Comparison of ENCODE assay signal across 24 cellular contexts in the genomic region with DNA sequence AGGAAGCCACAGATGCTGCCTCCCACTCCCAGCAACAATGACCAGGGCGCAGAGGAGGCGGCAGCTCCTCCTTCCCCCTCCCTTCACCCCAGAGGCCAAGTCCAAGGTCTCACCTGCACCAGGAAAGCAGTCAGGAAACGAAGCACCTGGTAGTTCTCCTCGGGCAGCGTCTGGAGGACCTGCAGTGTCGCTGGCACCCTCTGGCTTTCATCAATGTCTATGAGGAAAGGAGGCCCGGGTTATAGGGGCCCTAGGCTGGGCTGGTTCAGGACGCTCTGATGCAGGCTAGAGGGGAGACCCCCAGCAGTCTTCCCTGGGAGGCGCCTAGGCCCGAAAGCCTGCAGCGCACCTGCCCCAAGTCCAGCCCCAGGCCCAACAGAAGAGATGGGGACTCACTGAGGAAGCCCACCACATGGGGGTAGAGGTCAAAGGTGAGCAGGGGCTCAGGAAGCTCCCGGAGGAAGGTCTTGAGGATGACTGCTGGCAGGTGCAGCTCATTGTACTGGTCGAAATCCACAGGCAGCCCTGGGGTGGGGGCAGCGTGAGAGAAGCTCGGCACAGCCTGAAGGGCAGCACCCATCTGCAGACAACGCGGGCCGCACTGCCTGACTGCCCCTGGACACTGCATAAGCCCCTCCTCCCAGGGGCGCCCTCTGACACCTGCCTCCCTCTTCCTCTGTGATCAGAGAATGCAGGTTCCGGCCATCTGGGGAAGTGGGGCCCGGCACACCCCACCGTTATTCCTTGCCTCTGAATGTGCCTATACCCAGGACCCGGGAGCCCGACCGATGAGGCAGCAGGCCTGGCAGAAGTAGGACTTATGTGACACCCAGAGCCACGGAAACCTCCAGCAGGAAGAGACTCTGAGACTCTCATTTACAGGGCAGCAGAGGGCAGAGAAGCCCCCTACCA. TPM values are rescaled to one million over a fixed set of nuclear protein-coding genes. Genes with fewer than 3 reads are reported as not detected.
A peak's percentile ranks its signal among the peaks of the same experiment; 100 is the strongest.
DNase-seq lines count a peak whose midpoint lies in the region; ATAC-seq, FAIRE-seq and TF ChIP-seq lines count a peak whose summit lies in the region.
"Had no signal": no experiment of that assay in that cellular context is flagged by ENCODE, and none has a peak within 500 bp of the region (broad histone marks: within the 10 kb centered on the region; RNA-seq: fewer than 3 reads in every experiment).

No MANE protein-coding gene starts in this region.

- H3K4me1 Mint-ChIP-seq in Caco-2 (ENCODE audit: low read depth, unreplicated experiment) (peaks cover 11% of the 10 kb centered on the region), immature natural killer cell (peaks cover 26 to 27% of the 10 kb centered on the region in 2 donors)

- no TSS peak for BruUV-seq in Caco-2 (replicated peaks; lab: Mats Ljungman, UMichigan)

- H3K9ac ChIP-seq in BLaER1, result no peak overlapping the region
- H3K9ac ChIP-seq: GM23248 had no signal

- DNase-seq in Caco-2 (no peak), dorsolateral prefrontal cortex (peak in 1 of 10 donors; percentile 16), small intestine (peak; percentile 56), LoVo (ENCODE audit: low spot score) (no peak), omental fat pad (ENCODE audit: low spot score) (no peak), immature natural killer cell (no peak)
- DNase-seq: Calu3; CD4-positive, alpha-beta memory T cell; DMS153; GM23248; Karpas-422; NCI-H1417; NCI-H1694 treated with DMSO at 0.1 percent for 48 hours; NCI-H2081 treated with DMSO at 0.1 percent for 48 hours; NCI-H446; NCI-H526 treated with DMSO at 0.1 percent for 48 hours; SHP77 had no signal

- H3K27ac ChIP-seq in BLaER1 (0 out of 2 replicates have a peak overlapping the region, but pooled peaks have one; percentile 13), dorsolateral prefrontal cortex (peak overlapping the region in 37 of 59 donors; percentile 11 to 96 (median 64)), small intestine (ENCODE audit: low read depth in 1 of 2, low read length in 1 of 2) (no peak overlapping the region)

- no peaks in the 10 kb centered on the region for H3K9me3 ChIP-seq in BLaER1
- H3K9me3 ChIP-seq in Caco-2, result no peaks in the 10 kb centered on the region
- no peaks in the 10 kb centered on the region for H3K9me3 ChIP-seq in small intestine (ENCODE audit: control insufficient read depth, low read depth)
- H3K9me3 ChIP-seq: HAP-1 had no signal

- H3K36me3 Mint-ChIP-seq in Caco-2 (ENCODE audit: insufficient read depth, unreplicated experiment) (peaks cover 41% of the 10 kb centered on the region), immature natural killer cell (peaks cover 0 to 18% (median 16%) of the 10 kb centered on the region in 3 donors)

- POLR2A ChIA-PET in Caco-2 (lab: Charles Lee), result no interaction called here

- H3K9me3 Mint-ChIP-seq in Caco-2 (ENCODE audit: unreplicated experiment) (no peaks in the 10 kb centered on the region), immature natural killer cell (no peaks in the 10 kb centered on the region)
- H3K9me3 Mint-ChIP-seq: CD4-positive, alpha-beta memory T cell had no signal

- CTCF ChIA-PET in Caco-2 (lab: Charles Lee), result no interaction called here

- ATAC-seq in omental fat pad (ENCODE audit: low FRiP score), result no peak

- H3K27ac Mint-ChIP-seq in Caco-2 (ENCODE audit: unreplicated experiment) (peak overlapping the region; percentile 31), immature natural killer cell (peak overlapping the region in 1 of 6 donors; percentile 29)

- H3K4me3 Mint-ChIP-seq in Caco-2 (ENCODE audit: unreplicated experiment) (no peak overlapping the region), immature natural killer cell (no peak overlapping the region)

- H3K36me3 ChIP-seq in BLaER1, result peaks cover 62% of the 10 kb centered on the region
- H3K36me3 ChIP-seq in Caco-2 (ENCODE audit: control insufficient read depth, insufficient read depth, low read length), result peaks cover 3% of the 10 kb centered on the region; the same call in 1 of the 2 replicates
- peaks cover 19 to 26% of the 10 kb centered on the region in 2 donors for H3K36me3 ChIP-seq in small intestine (ENCODE audit: control insufficient read depth in 2 of 2, insufficient read depth in 2 of 2, low read length in 2 of 2)

- no peaks in the 10 kb centered on the region for H4K20me1 ChIP-seq in BLaER1

- WGBS in small intestine, 3 donors, result 45 to 79% (median 55%) methylated on average over 24 to 26 of the region's 26 CpGs

- intact Hi-C loops in Caco-2 (cut with micrococcal nuclease; ENCODE audit: unreplicated experiment), result no loop called here
- intact Hi-C loops in dorsolateral prefrontal cortex (cut with DNase I), result no loop called here

- H3K4me1 ChIP-seq in BLaER1 (peaks cover 46% of the 10 kb centered on the region), Caco-2 (peaks cover 14% of the 10 kb centered on the region), small intestine (ENCODE audit: control insufficient read depth in 2 of 2, insufficient read depth in 1 of 2, low read depth in 1 of 2, low read length in 1 of 2) (peaks cover 0 to 10% of the 10 kb centered on the region in 2 donors)
- H3K4me1 ChIP-seq: HAP-1 had no signal

- H3K4me3 ChIP-seq in BLaER1 (no peak overlapping the region), Caco-2 (ENCODE audit: low read depth, low read length) (no peak overlapping the region), dorsolateral prefrontal cortex (no peak overlapping the region), small intestine (ENCODE audit: low read depth in 1 of 2, low read length in 2 of 2) (no peak overlapping the region)
- H3K4me3 ChIP-seq: GM23248, HAP-1 had no signal

- H3K27me3 Mint-ChIP-seq in Caco-2 (ENCODE audit: insufficient read depth, unreplicated experiment), result no peaks in the 10 kb centered on the region
- H3K27me3 Mint-ChIP-seq in immature natural killer cell (ENCODE audit: low read depth in 3 of 3), result peaks cover 2 to 8% (median 2%) of the 10 kb centered on the region in 3 donors
- H3K27me3 Mint-ChIP-seq: CD4-positive, alpha-beta memory T cell had no signal

- no peak for TF ChIP-seq CTCF in Caco-2 (IDR thresholded peaks at IDR 0.05; ENCODE audit: insufficient read depth in 1 of 2, low read depth in 1 of 2, low read length in 1 of 2, severe bottlenecking in 1 of 2, unreplicated experiment in 1 of 2)
- no peak for TF ChIP-seq CTCF in dorsolateral prefrontal cortex (IDR thresholded peaks at IDR 0.05 in 54 of 56, conservative IDR thresholded peaks at IDR 0.05 in 2 of 56; ENCODE audit: low read depth in 1 of 56, partially characterized antibody in 56 of 56)
- no peak for TF ChIP-seq CTCF in omental fat pad (IDR thresholded peaks at IDR 0.05)

- H3K27me3 ChIP-seq in BLaER1 (no peaks in the 10 kb centered on the region), Caco-2 (replicated peaks; ENCODE audit: control insufficient read depth, insufficient read depth, low read length) (no peaks in the 10 kb centered on the region), dorsolateral prefrontal cortex (no peaks in the 10 kb centered on the region), small intestine (ENCODE audit: control insufficient read depth in 2 of 2, insufficient read depth in 2 of 2, low read length in 2 of 2) (no peaks in the 10 kb centered on the region)

- H3K4me2 ChIP-seq in BLaER1, result no peak overlapping the region

- no peak for FAIRE-seq in small intestine (lab: Jason Lieb, UNC)
- FAIRE-seq: G401.6, GM12892, GM18507 had no signal

RNA-seq across cellular contexts. Expression of a gene that starts 20.9 kb away (rescaled TPM):
- total RNA-seq in Caco-2 (2022) (67.1 and 73.0 TPM in 2 replicates), dorsolateral prefrontal cortex (100 to 1,000 TPM in 13 of 120 experiments, 10 to 100 TPM in 107; 52.6 to 143 (median 80.0) TPM), omental fat pad (10 to 100 TPM; 34.6 to 69.2 (median 42.6) TPM)
- polyA plus RNA-seq in small intestine (10 to 100 TPM; 18.6 to 29.6 (median 22.4) TPM), immature natural killer cell (100 to 1,000 TPM in 1 of 3 donors, 10 to 100 TPM in 2; 38.6 to 104 (median 60.4) TPM)

RNA-seq across cellular contexts. Expression of a gene that starts 21.3 kb away (rescaled TPM):
- total RNA-seq in Caco-2 (2022), result 17.6 and 23.3 TPM in 2 replicates
- 10 to 100 TPM in 20 of 120 experiments, 1 to 10 TPM in 100; 4.8 to 15.1 (median 8.4) TPM for total RNA-seq in dorsolateral prefrontal cortex
- polyA plus RNA-seq in small intestine, result 10 to 100 TPM in 2 of 3 donors, 1 to 10 TPM in 1; 8.7 to 11.6 (median 11.4) TPM
- total RNA-seq in omental fat pad, result 10 to 100 TPM in 1 of 4 donors, 1 to 10 TPM in 3; 4.3 to 12.2 (median 7.9) TPM
- 10 to 100 TPM in 1 of 3 donors, 1 to 10 TPM in 2; 9.1 to 14.6 (median 9.5) TPM for polyA plus RNA-seq in immature natural killer cell

RNA-seq across cellular contexts. Expression of a gene that starts 39.5 kb away (rescaled TPM):
- total RNA-seq in Caco-2 (2022), result 51.8 and 60.0 TPM in 2 replicates
- total RNA-seq in dorsolateral prefrontal cortex, result 1 to 10 TPM in 10 of 120 experiments, under 1 TPM in 35, not detected in 75; 0.14 to 1.5 (median 0.67) TPM
- under 1 TPM in 1 of 3 donors, not detected in 2; 0.09 TPM for polyA plus RNA-seq in small intestine
- total RNA-seq in omental fat pad, result not detected
- not detected for polyA plus RNA-seq in immature natural killer cell
- total RNA-seq: A673; Calu3; CD4-positive, alpha-beta memory T cell; GM23248; MCF 10A had no signal
- polyA plus RNA-seq: CD4-positive, alpha-beta memory T cell; GM23248 had no signal

Comparison
In these comparisons a context has a peak if more than half of its experiments do, and no peak if none do; other contexts are left out.
1. H3K27ac ChIP-seq: peak in BLaER1 (single experiment) and dorsolateral prefrontal cortex (37 of 59); none in small intestine (0 of 2).
2. RNA of a gene that starts 39.5 kb away (total RNA-seq): 51.8 to 60.0 TPM in Caco-2; 0.14 to 1.5 TPM in dorsolateral prefrontal cortex and not detected in omental fat pad; every median in the first group is over 10 times any median in the second.